12 cellular contexts compared by ENCODE assay signal in genomic region chr10:44972874-44973306, GRCh38. TPM values are rescaled to one million over a fixed set of nuclear protein-coding genes. Genes with fewer than 3 reads are reported as not detected.
DNase-seq lines count a peak whose midpoint lies in the region; ATAC-seq and TF ChIP-seq lines count a peak whose summit lies in the region.
"Had no signal": no experiment of that assay in that cellular context is flagged by ENCODE, and none has a peak within 500 bp of the region (broad histone marks: within the 10 kb centered on the region; RNA-seq: fewer than 3 reads in every experiment).

No MANE protein-coding gene starts in this region.

- peaks cover 19% of the 10 kb centered on the region for H3K79me1 ChIP-seq in trophoblast cell (ENCODE audit: low read length)

- POLR2A ChIA-PET in WTC11 (lab: Charles Lee) = interaction anchor here (0.7 to 0.9 kb wide), 2 partner anchors 9 to 40 kb away, joined by 3 to 5 read pairs; no protein-coding TSS in a partner anchor

- DNase-seq in WTC11 (ENCODE audit: low spot score) (no peak), trophoblast cell (no peak), NCI-H526 treated with DMSO at 0.1 percent for 48 hours (lab: John Stamatoyannopoulos, UW) (no peak), GOT3 (lab: John Stamatoyannopoulos, UW) (no peak), HCEC 1CT (no peak)
- DNase-seq: activated CD8-positive, alpha-beta memory T cell treated with anti-CD3 and anti-CD28 coated beads, Interleukin-2, amount 10 ng/mL, durations not matched to agents 7 days and 5 days; activated gamma-delta T cell treated with Interleukin-2 at 50 U/mL for 16 hours; effector CD8-positive, alpha-beta T cell had no signal

- H4K8ac ChIP-seq in trophoblast cell (ENCODE audit: low read depth, low read length) = no peak overlapping the region

- no peak overlapping the region for H3K18ac ChIP-seq in trophoblast cell (ENCODE audit: low read length)

- peaks cover 0 to 86% (median 36%) of the 10 kb centered on the region in 11 experiments; a peak in 18 of 22 replicates for H3K36me3 ChIP-seq in BLaER1 treated with 17β-estradiol and CSF1 and Interleukin-3, amounts not matched to agents 10 nM and 100 nM
- peaks cover 0 to 56% of the 10 kb centered on the region in 2 donors for H3K36me3 ChIP-seq in gastroesophageal sphincter
- peaks cover 27 to 34% of the 10 kb centered on the region in 2 experiments for H3K36me3 ChIP-seq in trophoblast cell (ENCODE audit: control insufficient read depth in 1 of 2, insufficient read depth in 2 of 2, low read length in 2 of 2)

- H3K4me3 Mint-ChIP-seq in WTC11 = no peak overlapping the region
- H3K4me3 Mint-ChIP-seq: activated CD8-positive, alpha-beta memory T cell treated with anti-CD3 and anti-CD28 coated beads, Interleukin-2, amount 10 ng/mL, durations not matched to agents 7 days and 5 days had no signal

- no peak overlapping the region for H2AFZ ChIP-seq in trophoblast cell (ENCODE audit: insufficient read depth, low read length, poor library complexity)

- TF ChIP-seq EP300 in gastroesophageal sphincter (IDR thresholded peaks at IDR 0.05) = no peak

- H2BK12ac ChIP-seq in trophoblast cell (ENCODE audit: low read length) = no peak overlapping the region

- no peak for TF ChIP-seq POLR2A in gastroesophageal sphincter (IDR thresholded peaks at IDR 0.05)

- no peaks in the 10 kb centered on the region for H3K9me3 ChIP-seq in BLaER1 treated with 17β-estradiol and CSF1 and Interleukin-3, amounts not matched to agents 10 nM and 100 nM (replicated peaks in 1 of 11)
- H3K9me3 ChIP-seq in gastroesophageal sphincter (no peaks in the 10 kb centered on the region), trophoblast cell (ENCODE audit: insufficient read depth, low read depth, low read length) (no peaks in the 10 kb centered on the region)

- H3K4me3 ChIP-seq in BLaER1 treated with 17β-estradiol and CSF1 and Interleukin-3, amounts not matched to agents 10 nM and 100 nM = peak overlapping the region in 6 of 10 experiments; percentile 6 to 52 (median 44); a peak in 9 of 20 replicates
- H3K4me3 ChIP-seq in gastroesophageal sphincter (no peak overlapping the region), trophoblast cell (ENCODE audit: low read depth, low read length) (no peak overlapping the region)

- CTCF ChIA-PET in WTC11 (lab: Charles Lee) = interaction anchor here (0.8 to 2.6 kb wide), 6 partner anchors 9 to 110 kb away, joined by 3 to 36 read pairs (median 5); no protein-coding TSS in a partner anchor

- no peak overlapping the region for H2BK120ac ChIP-seq in trophoblast cell (ENCODE audit: insufficient read depth, low read length, poor library complexity)

- peak overlapping the region; percentile 90 to 100 (median 97) for H3K4me2 ChIP-seq in BLaER1 treated with 17β-estradiol and CSF1 and Interleukin-3, amounts not matched to agents 10 nM and 100 nM
- H3K4me2 ChIP-seq in trophoblast cell (ENCODE audit: low read length) = no peak overlapping the region

- peaks cover 72 to 97% (median 94%) of the 10 kb centered on the region in 10 experiments for H3K4me1 ChIP-seq in BLaER1 treated with 17β-estradiol and CSF1 and Interleukin-3, amounts not matched to agents 10 nM and 100 nM
- H3K4me1 ChIP-seq in gastroesophageal sphincter (peaks cover 0 to 77% (median 28%) of the 10 kb centered on the region in 3 donors), trophoblast cell (ENCODE audit: control insufficient read depth in 1 of 2, insufficient read depth in 2 of 2, low read length in 2 of 2) (peaks cover 28 to 45% of the 10 kb centered on the region in 2 experiments)

- H3K9ac ChIP-seq in BLaER1 treated with 17β-estradiol and CSF1 and Interleukin-3, amounts not matched to agents 10 nM and 100 nM = peak overlapping the region; percentile 34 to 83 (median 76); a peak in 20 of 22 replicates
- H3K9ac ChIP-seq in trophoblast cell (ENCODE audit: low read length) = no peak overlapping the region

- no peak overlapping the region for H2BK5ac ChIP-seq in trophoblast cell (ENCODE audit: low read depth, low read length, poor library complexity)

- WGBS in gastroesophageal sphincter (ENCODE audit: low coverage in 1 of 2), 2 donors = 83 to 100% methylated on average over 1 to 4 of the region's 6 CpGs
- no CpG with 5 or more reads among the region's 6 CpGs for WGBS in trophoblast cell (ENCODE audit: extremely low coverage, insufficient coverage, insufficient read length)

- peak overlapping the region; percentile 8 for H2AK5ac ChIP-seq in trophoblast cell (ENCODE audit: low read length)

- H3K14ac ChIP-seq in trophoblast cell (ENCODE audit: low read length) = no peak overlapping the region

- H4K12ac ChIP-seq in trophoblast cell (ENCODE audit: low read depth, low read length) = no peak overlapping the region

- peak overlapping the region; percentile 55 to 98 (median 90); a peak in 21 of 22 replicates for H3K27ac ChIP-seq in BLaER1 treated with 17β-estradiol and CSF1 and Interleukin-3, amounts not matched to agents 10 nM and 100 nM
- H3K27ac ChIP-seq in gastroesophageal sphincter (peak overlapping the region in 3 of 4 donors; percentile 90 to 94 (median 93)), trophoblast cell (ENCODE audit: low read depth, low read length) (no peak overlapping the region)

- peaks cover 10% of the 10 kb centered on the region for H3K27me3 Mint-ChIP-seq in WTC11 (ENCODE audit: low read depth)
- H3K27me3 Mint-ChIP-seq: activated CD8-positive, alpha-beta memory T cell treated with anti-CD3 and anti-CD28 coated beads, Interleukin-2, amount 10 ng/mL, durations not matched to agents 7 days and 5 days; type B pancreatic cell had no signal

- no peak overlapping the region for H3K23ac ChIP-seq in trophoblast cell (ENCODE audit: low read length)

- peaks cover 47% of the 10 kb centered on the region for H3K4me1 Mint-ChIP-seq in WTC11

- H3K27me3 ChIP-seq in BLaER1 treated with 17β-estradiol and CSF1 and Interleukin-3, amounts not matched to agents 10 nM and 100 nM = no peaks in the 10 kb centered on the region
- H3K27me3 ChIP-seq in gastroesophageal sphincter = no peaks in the 10 kb centered on the region
- H3K27me3 ChIP-seq in trophoblast cell (ENCODE audit: insufficient read depth, low read length) = no peaks in the 10 kb centered on the region

- peak overlapping the region; percentile 9 for H4K91ac ChIP-seq in trophoblast cell (ENCODE audit: low read depth, low read length)

- H3K36me3 Mint-ChIP-seq in WTC11 = peaks cover 28% of the 10 kb centered on the region

- no peak for ATAC-seq in WTC11
- no peak for ATAC-seq in gastroesophageal sphincter
- ATAC-seq in GM21381 (IDR thresholded peaks at IDR 0.05; ENCODE audit: unreplicated experiment) = no peak
- ATAC-seq: activated CD8-positive, alpha-beta memory T cell treated with anti-CD3 and anti-CD28 coated beads, Interleukin-2, amount 10 ng/mL, durations not matched to agents 7 days and 5 days had no signal

- H3K79me2 ChIP-seq in trophoblast cell (ENCODE audit: control insufficient read depth, insufficient read depth, low read length, poor library complexity) = peaks cover 7% of the 10 kb centered on the region

- TF ChIP-seq CTCF in WTC11 (IDR thresholded peaks at IDR 0.05) (no peak), gastroesophageal sphincter (IDR thresholded peaks at IDR 0.05) (no peak)

- no peaks in the 10 kb centered on the region for H3K9me3 Mint-ChIP-seq in WTC11
- H3K9me3 Mint-ChIP-seq: type B pancreatic cell had no signal

- H3K27ac Mint-ChIP-seq in WTC11 = peak overlapping the region; percentile 75
- H3K27ac Mint-ChIP-seq: activated CD8-positive, alpha-beta memory T cell treated with anti-CD3 and anti-CD28 coated beads, Interleukin-2, amount 10 ng/mL, durations not matched to agents 7 days and 5 days had no signal

- peaks cover 0 to 31% (median 12%) of the 10 kb centered on the region in 11 experiments; a peak in 7 of 22 replicates for H4K20me1 ChIP-seq in BLaER1 treated with 17β-estradiol and CSF1 and Interleukin-3, amounts not matched to agents 10 nM and 100 nM

- no peak overlapping the region for H3K4ac ChIP-seq in trophoblast cell (ENCODE audit: low read depth, low read length)

TF ChIP-seq in WTC11, 78 proteins besides CTCF, POLR2A, EP300 and RAD21:
- TF ChIP-seq, protein P1, sequence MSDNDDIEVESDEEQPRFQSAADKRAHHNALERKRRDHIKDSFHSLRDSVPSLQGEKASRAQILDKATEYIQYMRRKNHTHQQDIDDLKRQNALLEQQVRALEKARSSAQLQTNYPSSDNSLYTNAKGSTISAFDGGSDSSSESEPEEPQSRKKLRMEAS (CRISPR knock-in tag; IDR thresholded peaks at IDR 0.05) = 0 out of 2 replicates have a peak, but pooled peaks have one; percentile 23
- TF ChIP-seq, protein P2, sequence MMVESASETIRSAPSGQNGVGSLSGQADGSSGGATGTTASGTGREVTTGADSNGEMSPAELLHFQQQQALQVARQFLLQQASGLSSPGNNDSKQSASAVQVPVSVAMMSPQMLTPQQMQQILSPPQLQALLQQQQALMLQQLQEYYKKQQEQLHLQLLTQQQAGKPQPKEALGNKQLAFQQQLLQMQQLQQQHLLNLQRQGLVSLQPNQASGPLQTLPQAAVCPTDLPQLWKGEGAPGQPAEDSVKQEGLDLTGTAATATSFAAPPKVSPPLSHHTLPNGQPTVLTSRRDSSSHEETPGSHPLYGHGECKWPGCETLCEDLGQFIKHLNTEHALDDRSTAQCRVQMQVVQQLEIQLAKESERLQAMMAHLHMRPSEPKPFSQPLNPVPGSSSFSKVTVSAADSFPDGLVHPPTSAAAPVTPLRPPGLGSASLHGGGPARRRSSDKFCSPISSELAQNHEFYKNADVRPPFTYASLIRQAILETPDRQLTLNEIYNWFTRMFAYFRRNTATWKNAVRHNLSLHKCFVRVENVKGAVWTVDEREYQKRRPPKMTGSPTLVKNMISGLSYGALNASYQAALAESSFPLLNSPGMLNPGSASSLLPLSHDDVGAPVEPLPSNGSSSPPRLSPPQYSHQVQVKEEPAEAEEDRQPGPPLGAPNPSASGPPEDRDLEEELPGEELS (CRISPR knock-in tag; IDR thresholded peaks at IDR 0.05) = no peak

RNA-seq across cellular contexts. Expression of gene DEPP1, which starts 5.7 kb away (rescaled TPM):
- total RNA-seq in WTC11 (2021) (1.6 to 2.1 TPM (median 1.6 TPM) in 3 replicates), gastroesophageal sphincter (100 to 1,000 TPM in 2 of 4 donors, 10 to 100 TPM in 2; 48.3 to 428 (median 103) TPM)
- 120 and 128 TPM in 2 replicates for polyA plus RNA-seq in trophoblast cell (2013)

RNA-seq across cellular contexts. Expression of gene RASSF4, which starts 13.3 kb away (rescaled TPM):
- 15.7 to 16.7 TPM (median 16.2 TPM) in 3 replicates for total RNA-seq in WTC11 (2021)
- 10 to 100 TPM; 23.5 to 57.7 (median 31.6) TPM for total RNA-seq in gastroesophageal sphincter
- polyA plus RNA-seq in trophoblast cell (2013) = 9.7 and 11.1 TPM in 2 replicates

RNA-seq across cellular contexts. Expression of gene ZNF22, which starts 27.8 kb away (rescaled TPM):
- 31.0 to 36.8 TPM (median 35.9 TPM) in 3 replicates for total RNA-seq in WTC11 (2021)
- total RNA-seq in gastroesophageal sphincter = 10 to 100 TPM; 19.2 to 35.6 (median 27.1) TPM
- 31.5 and 32.1 TPM in 2 replicates for polyA plus RNA-seq in trophoblast cell (2013)

Comparison
In these comparisons a context has a peak if more than half of its experiments do, and no peak if none do; other contexts are left out.
1. H3K4me3 ChIP-seq: peak in BLaER1 treated with 17β-estradiol and CSF1 and Interleukin-3, amounts not matched to agents 10 nM and 100 nM (6 of 10); none in gastroesophageal sphincter (0 of 2) and trophoblast cell (single experiment).
2. RNA of gene DEPP1, which starts 5.7 kb away (total RNA-seq): 48.3 to 428 TPM in gastroesophageal sphincter; 1.6 to 2.1 TPM in WTC11; every median in the first group is over 10 times any median in the second.